Comparison of ENCODE assay signal across 9 cellular contexts in genomic region chr12:52980773-52981423, GRCh38. TPM values are rescaled to one million over a fixed set of nuclear protein-coding genes. Genes with fewer than 3 reads are reported as not detected.
DNase-seq lines count a peak whose midpoint lies in the region; ATAC-seq, FAIRE-seq and TF ChIP-seq lines count a peak whose summit lies in the region.
"Had no signal": no experiment of that assay in that cellular context is flagged by ENCODE, and none has a peak within 500 bp of the region (broad histone marks: within the 10 kb centered on the region; RNA-seq: fewer than 3 reads in every experiment).

No MANE protein-coding gene starts in this region.

- H3K4me3 ChIP-seq in bronchial epithelial cell (ENCODE audit: low read depth, low read length), result no peak overlapping the region

- TF ChIP-seq CTCF in GM12872 (IDR thresholded peaks at IDR 0.05; ENCODE audit: insufficient read depth, low read depth, low read length), result peak; percentile 97
- TF ChIP-seq CTCF in WTC11 (IDR thresholded peaks at IDR 0.05), result peak; percentile 97
- peak; percentile 95 for TF ChIP-seq CTCF in bronchial epithelial cell (IDR thresholded peaks at IDR 0.05; ENCODE audit: insufficient read depth, low read length, severe bottlenecking)

- H3K4me3 Mint-ChIP-seq in WTC11, result no peak overlapping the region
- H3K4me3 Mint-ChIP-seq: stimulated activated naive CD8-positive, alpha-beta T cell treated with anti-CD3 and anti-CD28 coated beads, Interleukin-15, Interleukin-2, amounts not matched to agents 100 ng/mL and 50 ng/mL, for 24 hours had no signal

- H3K36me3 Mint-ChIP-seq in WTC11, result no peaks in the 10 kb centered on the region

- H3K27me3 Mint-ChIP-seq in WTC11 (ENCODE audit: low read depth), result no peaks in the 10 kb centered on the region; the same call in 1 of the 2 replicates

- H3K9me3 Mint-ChIP-seq in WTC11, result no peaks in the 10 kb centered on the region
- H3K9me3 Mint-ChIP-seq: stimulated activated naive CD8-positive, alpha-beta T cell treated with anti-CD3 and anti-CD28 coated beads, Interleukin-15, Interleukin-2, amounts not matched to agents 100 ng/mL and 50 ng/mL, for 24 hours had no signal

- POLR2A ChIA-PET in WTC11 (lab: Charles Lee), result interaction anchor here (0.7 to 1.7 kb wide), 5 partner anchors 16 to 96 kb away, joined by 3 to 5 read pairs (median 4); partner anchors contain the start of genes EIF4B and KRT8

- ATAC-seq in HG03175 (IDR thresholded peaks at IDR 0.05; ENCODE audit: unreplicated experiment) (peak; percentile 79), WTC11 (peak; percentile 86), HG03460 (IDR thresholded peaks at IDR 0.05; ENCODE audit: unreplicated experiment) (no peak)

- no peaks in the 10 kb centered on the region for H3K36me3 ChIP-seq in bronchial epithelial cell (ENCODE audit: control insufficient read depth, insufficient read depth, low read length)

- H3K27me3 ChIP-seq in bronchial epithelial cell (ENCODE audit: control insufficient read depth, insufficient read depth, low read length), result peaks cover 3% of the 10 kb centered on the region

- CTCF ChIA-PET in WTC11 (lab: Charles Lee), result interaction anchor here (0.5 to 12.6 kb wide), 73 partner anchors 10 to 646 kb away, joined by 3 to 526 read pairs (median 5); partner anchors contain the start of genes EIF4B, KRT8, SOAT2 and TNS2

- peak; percentile 13 for FAIRE-seq in bronchial epithelial cell (lab: Jason Lieb, UNC)

- H3K4me1 Mint-ChIP-seq in WTC11, result peaks cover 13% of the 10 kb centered on the region

- no peak overlapping the region for H3K27ac Mint-ChIP-seq in WTC11
- H3K27ac Mint-ChIP-seq: stimulated activated naive CD8-positive, alpha-beta T cell treated with anti-CD3 and anti-CD28 coated beads, Interleukin-15, Interleukin-2, amounts not matched to agents 100 ng/mL and 50 ng/mL, for 24 hours had no signal

- peak; percentile 97 for DNase-seq in NCI-H345 treated with DMSO at 0.1 percent for 48 hours (lab: John Stamatoyannopoulos, UW; ENCODE audit: unreplicated experiment)
- DNase-seq in WTC11 (ENCODE audit: low spot score), result peak; percentile 92
- DNase-seq in bronchial epithelial cell (ENCODE audit: low read depth), result peak; percentile 82
- DNase-seq in islet precursor cell, result peak; percentile 99
- peak; percentile 56 to 66 for DNase-seq in stimulated activated CD4-positive, alpha-beta T cell treated with anti-CD3 and anti-CD28 coated beads, Interleukin-1b, Interleukin-23, amount 100 ng/mL, for 1 hour (ENCODE audit: low read depth in 2 of 2)

TF ChIP-seq in WTC11, 78 proteins besides CTCF, POLR2A, EP300 and RAD21:
- peak; percentile 64; the same call in 1 of the 2 replicates for TF ChIP-seq ETV6 (CRISPR knock-in tag; IDR thresholded peaks at IDR 0.05)
- no peak for TF ChIP-seq RELA (CRISPR knock-in tag; IDR thresholded peaks at IDR 0.05; ENCODE audit: borderline replicate concordance)
- no peak for TF ChIP-seq ZNF263 (CRISPR knock-in tag; IDR thresholded peaks at IDR 0.05; ENCODE audit: low read depth)
- TF ChIP-seq ZNF232 (CRISPR knock-in tag; IDR thresholded peaks at IDR 0.05), result no peak
- no peak for TF ChIP-seq E2F5 (CRISPR knock-in tag; IDR thresholded peaks at IDR 0.05)
- TF ChIP-seq FOXK1 (CRISPR knock-in tag; IDR thresholded peaks at IDR 0.05), result 0 out of 2 replicates have a peak, but pooled peaks have one; percentile 39
- 0 out of 2 replicates have a peak, but pooled peaks have one; percentile 45 for TF ChIP-seq PRRX2 (CRISPR knock-in tag; IDR thresholded peaks at IDR 0.05)
- TF ChIP-seq ZNF121 (CRISPR knock-in tag; IDR thresholded peaks at IDR 0.05), result peak; percentile 100
- TF ChIP-seq ATF1 (CRISPR knock-in tag; IDR thresholded peaks at IDR 0.05), result no peak
- TF ChIP-seq SP1 (CRISPR knock-in tag; conservative IDR thresholded peaks at IDR 0.05), result peak; percentile 48; the same call in 1 of the 2 replicates
- 0 out of 2 replicates have a peak, but pooled peaks have one; percentile 56 for TF ChIP-seq GTF2I (CRISPR knock-in tag; conservative IDR thresholded peaks at IDR 0.05)
- no peak for TF ChIP-seq EMX1 (CRISPR knock-in tag; IDR thresholded peaks at IDR 0.05)
- TF ChIP-seq FOXP1 (CRISPR knock-in tag; IDR thresholded peaks at IDR 0.05; ENCODE audit: borderline replicate concordance), result no peak
- TF ChIP-seq GABPB1 (CRISPR knock-in tag; IDR thresholded peaks at IDR 0.05), result peak; percentile 39

RNA-seq across cellular contexts. Expression of gene EIF4B, which starts 25.4 kb away (rescaled TPM):
- 730 to 860 TPM (median 838 TPM) in 3 replicates for total RNA-seq in WTC11 (2021)
- total RNA-seq in bronchial epithelial cell, result 1,485 and 2,183 TPM in 2 replicates

RNA-seq across cellular contexts. Expression of gene KRT18, which starts 32.0 kb away (rescaled TPM):
- total RNA-seq in WTC11 (2021) (461 to 525 TPM (median 465 TPM) in 3 replicates), bronchial epithelial cell (387 and 526 TPM in 2 replicates)
